1 cellular context compared by ENCODE assay signal in the genomic region with DNA sequence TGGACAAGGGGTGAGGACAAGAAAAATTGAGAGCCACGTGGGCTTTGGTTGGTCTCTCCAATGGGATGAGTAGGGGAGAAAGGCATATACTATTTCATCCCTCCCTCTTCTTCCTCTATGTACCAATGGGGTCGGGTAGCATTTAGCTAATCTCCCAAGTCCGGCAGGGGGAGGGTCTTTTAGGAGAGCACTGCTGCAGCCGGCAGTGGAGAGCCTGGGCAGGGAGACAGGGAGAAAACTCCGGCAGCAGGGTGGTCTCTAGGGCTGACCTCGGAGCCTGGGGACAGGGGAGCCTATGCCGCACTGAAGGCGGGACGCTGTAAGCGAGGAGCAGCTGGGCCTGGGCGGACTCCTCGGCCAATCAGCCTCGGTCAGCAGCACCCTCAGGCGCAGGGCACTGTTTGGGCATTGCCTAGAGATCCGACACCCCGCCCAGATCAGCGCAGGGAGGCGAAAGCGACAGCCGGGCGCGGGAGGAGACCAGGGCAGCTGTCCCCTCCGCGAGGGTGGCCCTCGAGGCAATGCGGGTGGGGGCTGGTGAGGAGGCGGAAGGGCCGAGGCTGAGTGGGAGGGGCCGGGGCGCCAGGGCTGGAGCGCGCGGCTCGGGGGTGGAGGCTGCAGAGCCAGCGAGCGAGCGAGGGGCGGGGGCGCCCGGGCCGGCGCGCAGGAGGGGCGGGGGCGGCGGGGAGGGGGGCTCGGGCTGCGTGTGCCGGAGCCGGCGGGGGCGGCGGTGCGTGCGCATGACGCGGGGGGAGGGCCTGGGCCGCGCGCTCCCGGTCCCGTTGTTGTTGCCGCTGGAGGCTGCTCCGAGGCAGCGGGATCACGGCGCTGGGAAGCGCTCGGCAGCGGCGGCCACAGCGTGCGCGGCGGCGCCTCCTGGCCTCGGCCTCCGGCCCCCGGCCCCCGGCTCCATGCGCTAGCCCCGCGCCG.
TF ChIP-seq lines count a peak whose summit lies in the region.

A gene (plus strand): TSS at position 785 of the 930 bp plus-strand sequence. CDS start 267 bp downstream, outside the sequence.

TF ChIP-seq in HepG2, 621 proteins besides CTCF, POLR2A, EP300 and RAD21 (continued from another document and continues in another):
- TF ChIP-seq, protein P1, sequence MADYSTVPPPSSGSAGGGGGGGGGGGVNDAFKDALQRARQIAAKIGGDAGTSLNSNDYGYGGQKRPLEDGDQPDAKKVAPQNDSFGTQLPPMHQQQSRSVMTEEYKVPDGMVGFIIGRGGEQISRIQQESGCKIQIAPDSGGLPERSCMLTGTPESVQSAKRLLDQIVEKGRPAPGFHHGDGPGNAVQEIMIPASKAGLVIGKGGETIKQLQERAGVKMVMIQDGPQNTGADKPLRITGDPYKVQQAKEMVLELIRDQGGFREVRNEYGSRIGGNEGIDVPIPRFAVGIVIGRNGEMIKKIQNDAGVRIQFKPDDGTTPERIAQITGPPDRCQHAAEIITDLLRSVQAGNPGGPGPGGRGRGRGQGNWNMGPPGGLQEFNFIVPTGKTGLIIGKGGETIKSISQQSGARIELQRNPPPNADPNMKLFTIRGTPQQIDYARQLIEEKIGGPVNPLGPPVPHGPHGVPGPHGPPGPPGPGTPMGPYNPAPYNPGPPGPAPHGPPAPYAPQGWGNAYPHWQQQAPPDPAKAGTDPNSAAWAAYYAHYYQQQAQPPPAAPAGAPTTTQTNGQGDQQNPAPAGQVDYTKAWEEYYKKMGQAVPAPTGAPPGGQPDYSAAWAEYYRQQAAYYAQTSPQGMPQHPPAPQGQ (CRISPR knock-in tag; IDR thresholded peaks at IDR 0.05; ENCODE audit: borderline replicate concordance), result peak; percentile 58; the same call in 1 of the 2 replicates
- TF ChIP-seq PHF21A (CRISPR knock-in tag; IDR thresholded peaks at IDR 0.05), result peak; percentile 20; the same call in 1 of the 2 replicates
- peak; percentile 10 for TF ChIP-seq SKI (IDR thresholded peaks at IDR 0.05; ENCODE audit: partially characterized antibody)
- TF ChIP-seq FOXP1 (IDR thresholded peaks at IDR 0.05), result no peak
- TF ChIP-seq FOXP1 (CRISPR knock-in tag; IDR thresholded peaks at IDR 0.05), result no peak
- no peak for TF ChIP-seq ZNF879 (CRISPR knock-in tag; IDR thresholded peaks at IDR 0.05)
- TF ChIP-seq, protein P2, sequence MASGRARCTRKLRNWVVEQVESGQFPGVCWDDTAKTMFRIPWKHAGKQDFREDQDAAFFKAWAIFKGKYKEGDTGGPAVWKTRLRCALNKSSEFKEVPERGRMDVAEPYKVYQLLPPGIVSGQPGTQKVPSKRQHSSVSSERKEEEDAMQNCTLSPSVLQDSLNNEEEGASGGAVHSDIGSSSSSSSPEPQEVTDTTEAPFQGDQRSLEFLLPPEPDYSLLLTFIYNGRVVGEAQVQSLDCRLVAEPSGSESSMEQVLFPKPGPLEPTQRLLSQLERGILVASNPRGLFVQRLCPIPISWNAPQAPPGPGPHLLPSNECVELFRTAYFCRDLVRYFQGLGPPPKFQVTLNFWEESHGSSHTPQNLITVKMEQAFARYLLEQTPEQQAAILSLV (CRISPR knock-in tag; IDR thresholded peaks at IDR 0.05; ENCODE audit: borderline replicate concordance), result peak; percentile 76; the same call in 1 of the 2 replicates
- peak; percentile 75; the same call in 1 of the 2 replicates for TF ChIP-seq MYC (CRISPR knock-in tag; IDR thresholded peaks at IDR 0.05; ENCODE audit: borderline replicate concordance)
- TF ChIP-seq, protein P3, sequence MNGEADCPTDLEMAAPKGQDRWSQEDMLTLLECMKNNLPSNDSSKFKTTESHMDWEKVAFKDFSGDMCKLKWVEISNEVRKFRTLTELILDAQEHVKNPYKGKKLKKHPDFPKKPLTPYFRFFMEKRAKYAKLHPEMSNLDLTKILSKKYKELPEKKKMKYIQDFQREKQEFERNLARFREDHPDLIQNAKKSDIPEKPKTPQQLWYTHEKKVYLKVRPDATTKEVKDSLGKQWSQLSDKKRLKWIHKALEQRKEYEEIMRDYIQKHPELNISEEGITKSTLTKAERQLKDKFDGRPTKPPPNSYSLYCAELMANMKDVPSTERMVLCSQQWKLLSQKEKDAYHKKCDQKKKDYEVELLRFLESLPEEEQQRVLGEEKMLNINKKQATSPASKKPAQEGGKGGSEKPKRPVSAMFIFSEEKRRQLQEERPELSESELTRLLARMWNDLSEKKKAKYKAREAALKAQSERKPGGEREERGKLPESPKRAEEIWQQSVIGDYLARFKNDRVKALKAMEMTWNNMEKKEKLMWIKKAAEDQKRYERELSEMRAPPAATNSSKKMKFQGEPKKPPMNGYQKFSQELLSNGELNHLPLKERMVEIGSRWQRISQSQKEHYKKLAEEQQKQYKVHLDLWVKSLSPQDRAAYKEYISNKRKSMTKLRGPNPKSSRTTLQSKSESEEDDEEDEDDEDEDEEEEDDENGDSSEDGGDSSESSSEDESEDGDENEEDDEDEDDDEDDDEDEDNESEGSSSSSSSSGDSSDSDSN (CRISPR knock-in tag; IDR thresholded peaks at IDR 0.05), result peak; percentile 83
- peak; percentile 59 for TF ChIP-seq HNRNPLL (IDR thresholded peaks at IDR 0.05; ENCODE audit: low read depth, low read length, poor library complexity, severe bottlenecking)
- no peak for TF ChIP-seq FOSL1 (CRISPR knock-in tag; IDR thresholded peaks at IDR 0.05; ENCODE audit: borderline replicate concordance)
- TF ChIP-seq, protein P4, sequence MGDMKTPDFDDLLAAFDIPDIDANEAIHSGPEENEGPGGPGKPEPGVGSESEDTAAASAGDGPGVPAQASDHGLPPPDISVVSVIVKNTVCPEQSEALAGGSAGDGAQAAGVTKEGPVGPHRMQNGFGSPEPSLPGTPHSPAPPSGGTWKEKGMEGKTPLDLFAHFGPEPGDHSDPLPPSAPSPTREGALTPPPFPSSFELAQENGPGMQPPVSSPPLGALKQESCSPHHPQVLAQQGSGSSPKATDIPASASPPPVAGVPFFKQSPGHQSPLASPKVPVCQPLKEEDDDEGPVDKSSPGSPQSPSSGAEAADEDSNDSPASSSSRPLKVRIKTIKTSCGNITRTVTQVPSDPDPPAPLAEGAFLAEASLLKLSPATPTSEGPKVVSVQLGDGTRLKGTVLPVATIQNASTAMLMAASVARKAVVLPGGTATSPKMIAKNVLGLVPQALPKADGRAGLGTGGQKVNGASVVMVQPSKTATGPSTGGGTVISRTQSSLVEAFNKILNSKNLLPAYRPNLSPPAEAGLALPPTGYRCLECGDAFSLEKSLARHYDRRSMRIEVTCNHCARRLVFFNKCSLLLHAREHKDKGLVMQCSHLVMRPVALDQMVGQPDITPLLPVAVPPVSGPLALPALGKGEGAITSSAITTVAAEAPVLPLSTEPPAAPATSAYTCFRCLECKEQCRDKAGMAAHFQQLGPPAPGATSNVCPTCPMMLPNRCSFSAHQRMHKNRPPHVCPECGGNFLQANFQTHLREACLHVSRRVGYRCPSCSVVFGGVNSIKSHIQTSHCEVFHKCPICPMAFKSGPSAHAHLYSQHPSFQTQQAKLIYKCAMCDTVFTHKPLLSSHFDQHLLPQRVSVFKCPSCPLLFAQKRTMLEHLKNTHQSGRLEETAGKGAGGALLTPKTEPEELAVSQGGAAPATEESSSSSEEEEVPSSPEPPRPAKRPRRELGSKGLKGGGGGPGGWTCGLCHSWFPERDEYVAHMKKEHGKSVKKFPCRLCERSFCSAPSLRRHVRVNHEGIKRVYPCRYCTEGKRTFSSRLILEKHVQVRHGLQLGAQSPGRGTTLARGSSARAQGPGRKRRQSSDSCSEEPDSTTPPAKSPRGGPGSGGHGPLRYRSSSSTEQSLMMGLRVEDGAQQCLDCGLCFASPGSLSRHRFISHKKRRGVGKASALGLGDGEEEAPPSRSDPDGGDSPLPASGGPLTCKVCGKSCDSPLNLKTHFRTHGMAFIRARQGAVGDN (CRISPR knock-in tag; IDR thresholded peaks at IDR 0.05), result peak; percentile 90
- TF ChIP-seq GATAD1 (CRISPR knock-in tag; IDR thresholded peaks at IDR 0.05), result peak; percentile 35; the same call in 1 of the 2 replicates
- peak; percentile 81 for TF ChIP-seq ZNF292 (CRISPR knock-in tag; IDR thresholded peaks at IDR 0.05; ENCODE audit: borderline replicate concordance, low read depth)
- TF ChIP-seq ZNF331 (CRISPR knock-in tag; IDR thresholded peaks at IDR 0.05), result 0 out of 2 replicates have a peak, but pooled peaks have one; percentile 36
- TF ChIP-seq, protein P5, sequence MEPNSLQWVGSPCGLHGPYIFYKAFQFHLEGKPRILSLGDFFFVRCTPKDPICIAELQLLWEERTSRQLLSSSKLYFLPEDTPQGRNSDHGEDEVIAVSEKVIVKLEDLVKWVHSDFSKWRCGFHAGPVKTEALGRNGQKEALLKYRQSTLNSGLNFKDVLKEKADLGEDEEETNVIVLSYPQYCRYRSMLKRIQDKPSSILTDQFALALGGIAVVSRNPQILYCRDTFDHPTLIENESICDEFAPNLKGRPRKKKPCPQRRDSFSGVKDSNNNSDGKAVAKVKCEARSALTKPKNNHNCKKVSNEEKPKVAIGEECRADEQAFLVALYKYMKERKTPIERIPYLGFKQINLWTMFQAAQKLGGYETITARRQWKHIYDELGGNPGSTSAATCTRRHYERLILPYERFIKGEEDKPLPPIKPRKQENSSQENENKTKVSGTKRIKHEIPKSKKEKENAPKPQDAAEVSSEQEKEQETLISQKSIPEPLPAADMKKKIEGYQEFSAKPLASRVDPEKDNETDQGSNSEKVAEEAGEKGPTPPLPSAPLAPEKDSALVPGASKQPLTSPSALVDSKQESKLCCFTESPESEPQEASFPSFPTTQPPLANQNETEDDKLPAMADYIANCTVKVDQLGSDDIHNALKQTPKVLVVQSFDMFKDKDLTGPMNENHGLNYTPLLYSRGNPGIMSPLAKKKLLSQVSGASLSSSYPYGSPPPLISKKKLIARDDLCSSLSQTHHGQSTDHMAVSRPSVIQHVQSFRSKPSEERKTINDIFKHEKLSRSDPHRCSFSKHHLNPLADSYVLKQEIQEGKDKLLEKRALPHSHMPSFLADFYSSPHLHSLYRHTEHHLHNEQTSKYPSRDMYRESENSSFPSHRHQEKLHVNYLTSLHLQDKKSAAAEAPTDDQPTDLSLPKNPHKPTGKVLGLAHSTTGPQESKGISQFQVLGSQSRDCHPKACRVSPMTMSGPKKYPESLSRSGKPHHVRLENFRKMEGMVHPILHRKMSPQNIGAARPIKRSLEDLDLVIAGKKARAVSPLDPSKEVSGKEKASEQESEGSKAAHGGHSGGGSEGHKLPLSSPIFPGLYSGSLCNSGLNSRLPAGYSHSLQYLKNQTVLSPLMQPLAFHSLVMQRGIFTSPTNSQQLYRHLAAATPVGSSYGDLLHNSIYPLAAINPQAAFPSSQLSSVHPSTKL (CRISPR knock-in tag; IDR thresholded peaks at IDR 0.05), result peak; percentile 17; the same call in 1 of the 2 replicates
- TF ChIP-seq, protein P6, sequence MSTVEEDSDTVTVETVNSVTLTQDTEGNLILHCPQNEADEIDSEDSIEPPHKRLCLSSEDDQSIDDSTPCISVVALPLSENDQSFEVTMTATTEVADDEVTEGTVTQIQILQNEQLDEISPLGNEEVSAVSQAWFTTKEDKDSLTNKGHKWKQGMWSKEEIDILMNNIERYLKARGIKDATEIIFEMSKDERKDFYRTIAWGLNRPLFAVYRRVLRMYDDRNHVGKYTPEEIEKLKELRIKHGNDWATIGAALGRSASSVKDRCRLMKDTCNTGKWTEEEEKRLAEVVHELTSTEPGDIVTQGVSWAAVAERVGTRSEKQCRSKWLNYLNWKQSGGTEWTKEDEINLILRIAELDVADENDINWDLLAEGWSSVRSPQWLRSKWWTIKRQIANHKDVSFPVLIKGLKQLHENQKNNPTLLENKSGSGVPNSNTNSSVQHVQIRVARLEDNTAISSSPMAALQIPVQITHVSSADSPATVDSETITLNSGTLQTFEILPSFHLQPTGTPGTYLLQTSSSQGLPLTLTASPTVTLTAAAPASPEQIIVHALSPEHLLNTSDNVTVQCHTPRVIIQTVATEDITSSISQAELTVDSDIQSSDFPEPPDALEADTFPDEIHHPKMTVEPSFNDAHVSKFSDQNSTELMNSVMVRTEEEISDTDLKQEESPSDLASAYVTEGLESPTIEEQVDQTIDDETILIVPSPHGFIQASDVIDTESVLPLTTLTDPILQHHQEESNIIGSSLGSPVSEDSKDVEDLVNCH (CRISPR knock-in tag; IDR thresholded peaks at IDR 0.05), result no peak
- peak; percentile 72; the same call in 1 of the 2 replicates for TF ChIP-seq ERF (CRISPR knock-in tag; IDR thresholded peaks at IDR 0.05)
- TF ChIP-seq, protein P7, sequence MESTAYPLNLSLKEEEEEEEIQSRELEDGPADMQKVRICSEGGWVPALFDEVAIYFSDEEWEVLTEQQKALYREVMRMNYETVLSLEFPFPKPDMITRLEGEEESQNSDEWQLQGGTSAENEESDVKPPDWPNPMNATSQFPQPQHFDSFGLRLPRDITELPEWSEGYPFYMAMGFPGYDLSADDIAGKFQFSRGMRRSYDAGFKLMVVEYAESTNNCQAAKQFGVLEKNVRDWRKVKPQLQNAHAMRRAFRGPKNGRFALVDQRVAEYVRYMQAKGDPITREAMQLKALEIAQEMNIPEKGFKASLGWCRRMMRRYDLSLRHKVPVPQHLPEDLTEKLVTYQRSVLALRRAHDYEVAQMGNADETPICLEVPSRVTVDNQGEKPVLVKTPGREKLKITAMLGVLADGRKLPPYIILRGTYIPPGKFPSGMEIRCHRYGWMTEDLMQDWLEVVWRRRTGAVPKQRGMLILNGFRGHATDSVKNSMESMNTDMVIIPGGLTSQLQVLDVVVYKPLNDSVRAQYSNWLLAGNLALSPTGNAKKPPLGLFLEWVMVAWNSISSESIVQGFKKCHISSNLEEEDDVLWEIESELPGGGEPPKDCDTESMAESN (CRISPR knock-in tag; conservative IDR thresholded peaks at IDR 0.05), result 0 out of 2 replicates have a peak, but pooled peaks have one; percentile 26
- TF ChIP-seq KAT7 (CRISPR knock-in tag; IDR thresholded peaks at IDR 0.05; ENCODE audit: borderline replicate concordance), result peak; percentile 55; the same call in 1 of the 2 replicates
- TF ChIP-seq IRF2 (CRISPR knock-in tag; IDR thresholded peaks at IDR 0.05), result peak; percentile 67; the same call in 1 of the 2 replicates
- TF ChIP-seq ELF3 (CRISPR knock-in tag; IDR thresholded peaks at IDR 0.05), result peak; percentile 77
- peak; percentile 34; the same call in 1 of the 2 replicates for TF ChIP-seq SP2 (CRISPR knock-in tag; IDR thresholded peaks at IDR 0.05)
- TF ChIP-seq AGO2 (optimal IDR thresholded peaks at IDR 0.05; ENCODE audit: low read depth, low read length), result peak; percentile 66
- TF ChIP-seq, protein P8, sequence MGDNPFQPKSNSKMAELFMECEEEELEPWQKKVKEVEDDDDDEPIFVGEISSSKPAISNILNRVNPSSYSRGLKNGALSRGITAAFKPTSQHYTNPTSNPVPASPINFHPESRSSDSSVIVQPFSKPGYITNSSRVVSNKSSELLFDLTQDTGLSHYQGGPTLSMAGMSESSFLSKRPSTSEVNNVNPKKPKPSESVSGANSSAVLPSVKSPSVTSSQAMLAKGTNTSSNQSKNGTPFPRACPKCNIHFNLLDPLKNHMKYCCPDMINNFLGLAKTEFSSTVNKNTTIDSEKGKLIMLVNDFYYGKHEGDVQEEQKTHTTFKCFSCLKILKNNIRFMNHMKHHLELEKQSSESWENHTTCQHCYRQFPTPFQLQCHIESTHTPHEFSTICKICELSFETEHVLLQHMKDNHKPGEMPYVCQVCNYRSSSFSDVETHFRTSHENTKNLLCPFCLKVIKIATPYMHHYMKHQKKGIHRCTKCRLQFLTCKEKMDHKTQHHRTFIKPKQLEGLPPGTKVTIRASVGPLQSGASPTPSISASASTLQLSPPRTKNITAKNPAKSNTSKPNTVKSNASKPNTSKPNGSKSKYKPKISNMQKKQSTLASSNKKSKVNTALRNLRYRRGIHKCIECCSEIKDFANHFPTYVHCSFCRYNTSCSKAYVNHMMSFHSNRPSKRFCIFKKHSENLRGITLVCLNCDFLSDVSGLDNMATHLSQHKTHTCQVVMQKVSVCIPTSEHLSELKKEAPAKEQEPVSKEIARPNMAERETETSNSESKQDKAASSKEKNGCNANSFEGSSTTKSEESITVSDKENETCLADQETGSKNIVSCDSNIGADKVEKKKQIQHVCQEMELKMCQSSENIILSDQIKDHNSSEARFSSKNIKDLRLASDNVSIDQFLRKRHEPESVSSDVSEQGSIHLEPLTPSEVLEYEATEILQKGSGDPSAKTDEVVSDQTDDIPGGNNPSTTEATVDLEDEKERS (CRISPR knock-in tag; IDR thresholded peaks at IDR 0.05), result 0 out of 2 replicates have a peak, but pooled peaks have one; percentile 55
- peak; percentile 69; the same call in 1 of the 2 replicates for TF ChIP-seq TBX2 (CRISPR knock-in tag; IDR thresholded peaks at IDR 0.05; ENCODE audit: borderline replicate concordance)
- 0 out of 2 replicates have a peak, but pooled peaks have one; percentile 18 for TF ChIP-seq KLF15 (CRISPR knock-in tag; IDR thresholded peaks at IDR 0.05; ENCODE audit: borderline replicate concordance)
